In the genomic region with DNA sequence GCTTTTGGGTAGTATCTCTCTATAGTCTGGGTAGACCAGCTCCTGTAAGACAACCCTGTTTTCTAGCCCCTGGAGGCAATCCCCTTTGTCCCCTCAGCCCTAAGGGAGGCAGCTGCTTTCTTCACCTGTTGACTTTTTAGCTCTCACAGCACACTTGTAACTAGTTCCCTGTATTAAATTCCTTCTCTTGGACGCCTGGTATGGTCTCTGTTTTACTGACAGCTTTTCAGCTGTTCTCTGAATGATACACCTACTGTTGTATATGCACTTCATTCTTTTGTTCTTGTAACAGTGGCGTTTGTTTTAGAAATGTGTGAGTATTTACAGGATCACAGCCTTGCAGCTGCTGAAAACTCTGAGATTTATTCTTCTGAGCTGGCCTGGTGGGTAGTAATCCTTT, we compare ENCODE assay signal across 21 cellular contexts.
DNase-seq lines count a peak whose midpoint lies in the region; ATAC-seq and TF ChIP-seq lines count a peak whose summit lies in the region.
"Had no signal": no experiment of that assay in that cellular context is flagged by ENCODE, and none has a peak within 500 bp of the region (broad histone marks: within the 10 kb centered on the region; RNA-seq: fewer than 3 reads in every experiment).

No MANE protein-coding gene starts in this region.

- H3K27me3 ChIP-seq in right lobe of liver (no peaks in the 10 kb centered on the region), heart left ventricle (no peaks in the 10 kb centered on the region)
- H3K27me3 ChIP-seq: MG63, SJSA1 had no signal

- H3K9me3 ChIP-seq in right lobe of liver, result no peaks in the 10 kb centered on the region
- no peaks in the 10 kb centered on the region for H3K9me3 ChIP-seq in heart left ventricle
- H3K9me3 ChIP-seq: MG63, SJSA1 had no signal

- H3K36me3 ChIP-seq in right lobe of liver (no peaks in the 10 kb centered on the region), heart left ventricle (no peaks in the 10 kb centered on the region)
- H3K36me3 ChIP-seq: MG63, SJSA1 had no signal

- H3K4me1 ChIP-seq in right lobe of liver (no peaks in the 10 kb centered on the region), heart left ventricle (no peaks in the 10 kb centered on the region)
- H3K4me1 ChIP-seq: SJSA1 had no signal

- intact Hi-C loops in right lobe of liver (cut with DNase I) (no loop called here), heart left ventricle (cut with DNase I) (no loop called here)

- ATAC-seq in right lobe of liver, result no peak
- no peak for ATAC-seq in heart left ventricle
- ATAC-seq in HG03520 (IDR thresholded peaks at IDR 0.05; ENCODE audit: unreplicated experiment), result no peak

- DNase-seq in NCI-H2029 treated with DMSO at 0.1 percent for 48 hours (lab: John Stamatoyannopoulos, UW), result peak; percentile 63
- no peak for DNase-seq in NCI-H2029 (lab: John Stamatoyannopoulos, UW)
- peak; percentile 36 for DNase-seq in NCI-H345 (lab: John Stamatoyannopoulos, UW)
- DNase-seq in amniotic epithelial cell (ENCODE audit: low read depth), result peak; percentile 5
- DNase-seq in skeletal muscle cell (ENCODE audit: low read depth), result peak; percentile 46
- DNase-seq in right lobe of liver, result no peak
- DNase-seq in heart left ventricle, result no peak
- DNase-seq: 8988T; CD4-positive, alpha-beta memory T cell; DND-41; GDM1; GM23248; KG1; MG63; NCI-H1092; NCI-H146; NCI-H2107; OCI-M1; RPMI8226 had no signal

- TF ChIP-seq POLR2A in right lobe of liver (IDR thresholded peaks at IDR 0.05) (no peak), heart left ventricle (IDR thresholded peaks at IDR 0.05) (no peak)

- H3K4me3 ChIP-seq in skeletal muscle cell (ENCODE audit: low read depth, low read length), result no peak overlapping the region
- H3K4me3 ChIP-seq in right lobe of liver, result no peak overlapping the region
- H3K4me3 ChIP-seq in heart left ventricle, result no peak overlapping the region
- H3K4me3 ChIP-seq: GM23248, MG63, SJSA1 had no signal

- TF ChIP-seq CTCF in right lobe of liver (IDR thresholded peaks at IDR 0.05) (no peak), heart left ventricle (IDR thresholded peaks at IDR 0.05) (no peak)

- H3K27ac ChIP-seq in right lobe of liver (no peak overlapping the region), heart left ventricle (no peak overlapping the region)
- H3K27ac ChIP-seq: GM23248, SJSA1 had no signal

- WGBS in right lobe of liver (ENCODE audit: insufficient coverage, low coverage, low lambda C conversion rate, missing lambda C conversion rate), result 12% methylated on average over 2 of the region's 2 CpGs
- 32 to 57% (median 37%) methylated on average over 2 of the region's 2 CpGs for WGBS in heart left ventricle, 4 donors

Comparison
In these comparisons a context has a peak if more than half of its experiments do, and no peak if none do; other contexts are left out.
1. DNase-seq: peak in NCI-H2029 treated with DMSO at 0.1 percent for 48 hours (single experiment), NCI-H345 (single experiment), amniotic epithelial cell (single experiment) and skeletal muscle cell (single experiment); none in NCI-H2029 (single experiment), right lobe of liver (0 of 3) and heart left ventricle (0 of 5).